Comparison of ENCODE assay signal across 8 cellular contexts in the genomic region with DNA sequence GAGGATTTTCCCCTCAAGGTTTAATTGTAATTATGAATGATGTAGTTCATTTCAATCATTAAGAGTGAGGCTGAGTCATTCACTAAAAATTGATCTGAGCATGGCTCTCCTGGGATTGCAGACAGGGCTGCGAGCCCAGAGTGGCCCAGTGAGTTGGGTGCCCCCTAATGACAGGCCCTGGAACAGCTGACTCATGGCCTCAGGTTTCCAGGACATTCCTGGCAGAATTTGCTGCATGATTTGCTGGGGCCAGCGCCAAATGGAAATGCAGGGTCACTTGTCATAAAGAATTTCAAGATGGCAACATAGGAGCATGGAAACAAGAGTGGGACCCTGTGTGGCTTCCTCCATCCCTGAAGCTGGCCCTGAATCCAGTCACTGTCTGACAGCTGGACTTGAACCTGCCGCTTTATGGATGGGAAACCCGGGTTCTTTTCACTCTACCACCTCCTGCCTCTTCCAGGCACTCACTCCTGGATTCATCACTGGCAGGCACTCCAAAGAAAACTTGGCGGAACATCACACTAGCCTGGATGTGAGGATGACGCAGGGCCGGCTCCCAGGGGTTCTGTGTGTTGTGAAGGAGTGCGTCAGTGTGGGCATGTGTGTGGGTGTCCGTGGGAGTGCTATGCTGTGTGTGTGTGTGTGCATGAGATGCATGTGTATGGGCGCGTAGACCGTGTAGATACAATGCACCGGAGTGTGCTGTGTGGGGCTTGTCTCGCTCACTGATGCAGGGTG. TPM values are rescaled to one million over a fixed set of nuclear protein-coding genes. Genes with fewer than 3 reads are reported as not detected.
DNase-seq lines count a peak whose midpoint lies in the region; ATAC-seq and TF ChIP-seq lines count a peak whose summit lies in the region.

No MANE protein-coding gene starts in this region.

- no peaks in the 10 kb centered on the region for H3K9me3 ChIP-seq in mesodermal cell (ENCODE audit: control insufficient read depth, low read length)

- H3K36me3 ChIP-seq in GM06990 (ENCODE audit: control insufficient read depth, insufficient read depth, low read length) (no peaks in the 10 kb centered on the region), mesodermal cell (ENCODE audit: control insufficient read depth, insufficient read depth, low read length) (no peaks in the 10 kb centered on the region)

- WGBS in mesodermal cell (ENCODE audit: insufficient coverage in 2 of 2), 2 experiments: 90 to 94% methylated on average over 13 of the region's 14 CpGs

- H3K4me1 ChIP-seq in mesodermal cell (ENCODE audit: control insufficient read depth, insufficient read depth, low read length, poor library complexity, severe bottlenecking): peaks cover 14% of the 10 kb centered on the region

- H3K27ac ChIP-seq in mesodermal cell (ENCODE audit: low read depth, low read length, severe bottlenecking): peak overlapping the region; percentile 80

- ATAC-seq in HG02981 (IDR thresholded peaks at IDR 0.05; ENCODE audit: unreplicated experiment): no peak

- H3K4me3 ChIP-seq in GM06990 (replicated peaks; ENCODE audit: low read depth, low read length): no peak overlapping the region
- no peak overlapping the region for H3K4me3 ChIP-seq in choroid plexus epithelial cell (ENCODE audit: low read depth, low read length)
- no peak overlapping the region for H3K4me3 ChIP-seq in mesodermal cell (ENCODE audit: extremely low read depth, insufficient read depth, low read length, poor library complexity, severe bottlenecking)

- no peaks in the 10 kb centered on the region; the same call in 1 of the 2 replicates for H3K27me3 ChIP-seq in GM06990 (replicated peaks; ENCODE audit: control insufficient read depth, insufficient read depth, low read length)

- TF ChIP-seq CTCF in GM06990 (IDR thresholded peaks at IDR 0.05; ENCODE audit: insufficient read depth, low read length, poor library complexity, severe bottlenecking): peak; percentile 59
- TF ChIP-seq CTCF in choroid plexus epithelial cell (conservative IDR thresholded peaks at IDR 0.05; ENCODE audit: low read depth, low read length): peak; percentile 81

- DNase-seq in A172 (ENCODE audit: low spot score): peak; percentile 62
- no peak for DNase-seq in GM06990 (ENCODE audit: extremely low read depth, insufficient read length)
- peak; percentile 2 for DNase-seq in NCI-H2029 treated with DMSO at 0.1 percent for 48 hours (lab: John Stamatoyannopoulos, UW)
- peak; percentile 77 for DNase-seq in choroid plexus epithelial cell (ENCODE audit: low read depth)
- DNase-seq in activated CD4-positive, CD25-positive, alpha-beta regulatory T cell treated with anti-CD3 and anti-CD28 coated beads, Interleukin-2, amount 50 U/mL, for 72 hours: no peak
- DNase-seq in stimulated activated CD4-positive, alpha-beta T cell treated with anti-CD3 and anti-CD28 coated beads, Interleukin-12 subunit alpha, Interleukin-12 subunit beta, amount 100 ng/mL, for 4 hours: no peak

RNA-seq across cellular contexts. Expression of gene OTOF, which starts 15.2 kb away (rescaled TPM):
- total RNA-seq in A172 (2014; rRNA removed; shearing (Covaris generic)): 2.1 TPM in 1 of 2 replicates, not detected in the other
- 0.22 TPM for polyA plus RNA-seq in mesodermal cell (2013, experiment 1 of 2)
- 0.35 TPM for polyA plus RNA-seq in mesodermal cell (2013, experiment 2 of 2)

Comparison
In these comparisons a context has a peak if more than half of its experiments do, and no peak if none do; other contexts are left out.
1. DNase-seq: peak in A172 (single experiment), NCI-H2029 treated with DMSO at 0.1 percent for 48 hours (single experiment) and choroid plexus epithelial cell (single experiment); none in GM06990 (single experiment), activated CD4-positive, CD25-positive, alpha-beta regulatory T cell treated with anti-CD3 and anti-CD28 coated beads, Interleukin-2, amount 50 U/mL, for 72 hours (single experiment) and stimulated activated CD4-positive, alpha-beta T cell treated with anti-CD3 and anti-CD28 coated beads, Interleukin-12 subunit alpha, Interleukin-12 subunit beta, amount 100 ng/mL, for 4 hours (single experiment).